ENCODE assay signal across 8 cellular contexts in the genomic region with DNA sequence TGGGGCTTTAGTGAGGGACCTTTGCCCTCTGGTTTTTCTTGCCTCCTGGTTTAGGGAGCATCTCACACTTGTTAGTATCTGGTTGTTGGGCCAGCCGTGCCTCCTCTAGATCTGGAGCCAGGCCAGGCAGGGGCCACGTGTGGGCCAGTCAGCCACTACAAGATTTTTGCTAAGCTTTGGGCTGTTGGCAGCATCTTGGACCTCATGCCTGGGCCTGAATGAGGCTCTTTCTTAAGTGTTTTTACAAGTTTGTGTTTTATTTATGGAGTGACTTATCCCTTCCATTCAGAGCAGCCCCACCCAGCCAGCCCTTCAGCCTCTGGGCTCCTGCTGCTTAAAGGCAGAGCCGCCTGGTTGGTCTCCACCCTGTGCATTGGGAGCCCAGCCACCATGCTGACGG. TPM values are rescaled to one million over a fixed set of nuclear protein-coding genes. Genes with fewer than 3 reads are reported as not detected.
DNase-seq lines count a peak whose midpoint lies in the region; ATAC-seq and TF ChIP-seq lines count a peak whose summit lies in the region.

No MANE protein-coding gene starts in this region.

- H3K27ac Mint-ChIP-seq in naive thymus-derived CD4-positive, alpha-beta T cell = peak overlapping the region in 8 of 9 donors; percentile 83 to 96 (median 92)

- H3K4me3 ChIP-seq in BJ (ENCODE audit: low read depth, low read length) (no peak overlapping the region), choroid plexus epithelial cell (ENCODE audit: low read depth, low read length) (no peak overlapping the region)
- no peak overlapping the region for H3K4me3 ChIP-seq in naive thymus-derived CD4-positive, alpha-beta T cell (ENCODE audit: low read length)

- H3K27me3 Mint-ChIP-seq in naive thymus-derived CD4-positive, alpha-beta T cell = no peaks in the 10 kb centered on the region

- H3K27ac ChIP-seq in naive thymus-derived CD4-positive, alpha-beta T cell (ENCODE audit: low read depth, low read length) = peak overlapping the region; percentile 86

- intact Hi-C loops in naive thymus-derived CD4-positive, alpha-beta T cell (cut with micrococcal nuclease) = loop anchor here (2.0 to 5.0 kb wide), 3 partner anchors 99 to 194 kb away; partner anchors contain the start of genes HMGN2 (in 1 of the 2) and PDIK1L (in 1 of the 2)

- POLR2A ChIA-PET in BJ (lab: Charles Lee) = no interaction called here
- POLR2A ChIA-PET in naive thymus-derived CD4-positive, alpha-beta T cell (lab: Charles Lee) = interaction anchor here (0.6 to 26.8 kb wide), 5 partner anchors 11 to 155 kb away, joined by 4 to 1967 read pairs (median 10); partner anchors contain the start of genes CD52, CEP85, UBXN11 and ZNF593

- H3K4me1 Mint-ChIP-seq in naive thymus-derived CD4-positive, alpha-beta T cell = peaks cover 52 to 78% (median 59%) of the 10 kb centered on the region in 7 donors

- no peak for ATAC-seq in naive thymus-derived CD4-positive, alpha-beta T cell
- no peak for ATAC-seq in GM19328 (IDR thresholded peaks at IDR 0.05; ENCODE audit: unreplicated experiment)
- ATAC-seq in HG02678 (IDR thresholded peaks at IDR 0.05; ENCODE audit: unreplicated experiment) = no peak

- H3K36me3 Mint-ChIP-seq in naive thymus-derived CD4-positive, alpha-beta T cell = peaks cover 0 to 45% (median 7%) of the 10 kb centered on the region in 5 donors

- H3K4me3 Mint-ChIP-seq in naive thymus-derived CD4-positive, alpha-beta T cell = peak overlapping the region in 7 of 10 donors; percentile 16 to 94 (median 90)

- no peaks in the 10 kb centered on the region for H3K36me3 ChIP-seq in BJ (ENCODE audit: control insufficient read depth, insufficient read depth, low read length)
- H3K36me3 ChIP-seq in naive thymus-derived CD4-positive, alpha-beta T cell (ENCODE audit: control insufficient read depth in 2 of 3, insufficient read depth in 3 of 3, low read length in 3 of 3) = peaks cover 0 to 26% (median 4%) of the 10 kb centered on the region in 3 experiments

- TF ChIP-seq CTCF in BJ (IDR thresholded peaks at IDR 0.05; ENCODE audit: insufficient read depth, low read depth, low read length) = no peak
- TF ChIP-seq CTCF in choroid plexus epithelial cell (conservative IDR thresholded peaks at IDR 0.05; ENCODE audit: low read depth, low read length) = no peak
- TF ChIP-seq CTCF in GM20000 (IDR thresholded peaks at IDR 0.05; ENCODE audit: extremely low read depth, missing control alignments) = no peak

- H3K4me1 ChIP-seq in naive thymus-derived CD4-positive, alpha-beta T cell (ENCODE audit: control insufficient read depth in 2 of 2, insufficient read depth in 2 of 2, low read length in 2 of 2) = peaks cover 66 to 68% of the 10 kb centered on the region in 2 donors

- no peaks in the 10 kb centered on the region for H3K27me3 ChIP-seq in BJ (ENCODE audit: control insufficient read depth, insufficient read depth, low read length)
- H3K27me3 ChIP-seq in naive thymus-derived CD4-positive, alpha-beta T cell (ENCODE audit: control insufficient read depth in 2 of 2, insufficient read depth in 2 of 2, low read length in 2 of 2) = no peaks in the 10 kb centered on the region

- CTCF ChIA-PET in BJ (lab: Yijun Ruan, JAX) = interaction anchor here (1.3 to 6.2 kb wide), 5 partner anchors 31 to 86 kb away, joined by 3 to 67 read pairs (median 30); partner anchors contain the start of genes CD52 and CEP85
- CTCF ChIA-PET in naive thymus-derived CD4-positive, alpha-beta T cell (lab: Charles Lee) = interaction anchor here (0.8 to 17.9 kb wide), 3 partner anchors 44 to 139 kb away, joined by 6 to 541 read pairs (median 15); partner anchors contain the start of gene CD52

- DNase-seq in BJ (ENCODE audit: low read depth) (peak; percentile 77), M059J (ENCODE audit: low read depth) (peak; percentile 82), choroid plexus epithelial cell (ENCODE audit: low read depth) (peak; percentile 54), GM20000 (ENCODE audit: low spot score) (no peak), SIG-M5 treated with dmso at 0.1 percent for 504 hours (lab: John Stamatoyannopoulos, UW; ENCODE audit: unreplicated experiment) (no peak)
- DNase-seq in naive thymus-derived CD4-positive, alpha-beta T cell = no peak

- no peaks in the 10 kb centered on the region for H3K9me3 Mint-ChIP-seq in naive thymus-derived CD4-positive, alpha-beta T cell

- no peaks in the 10 kb centered on the region for H3K9me3 ChIP-seq in naive thymus-derived CD4-positive, alpha-beta T cell (ENCODE audit: control insufficient read depth in 2 of 3, low read length in 3 of 3)

RNA-seq across cellular contexts. Expression of gene SH3BGRL3, which starts 1.6 kb away (rescaled TPM):
- polyA plus RNA-seq in BJ (2011; rRNA removed) = 298 and 309 TPM in 2 replicates
- 417 and 520 TPM in 2 replicates for polyA minus RNA-seq in BJ (2011; rRNA and poly(A)+ RNA removed)
- total RNA-seq in M059J (2014; rRNA removed; shearing (Covaris generic)) = 268 and 302 TPM in 2 replicates
- 100 to 1,000 TPM; 156 to 636 (median 224) TPM for total RNA-seq in naive thymus-derived CD4-positive, alpha-beta T cell
- polyA plus RNA-seq in naive thymus-derived CD4-positive, alpha-beta T cell = 100 to 1,000 TPM; 569 to 630 TPM

RNA-seq across cellular contexts. Expression of gene UBXN11, which starts 28.1 kb away (rescaled TPM):
- polyA plus RNA-seq in BJ (2011; rRNA removed) = 8.5 and 12.9 TPM in 2 replicates
- polyA minus RNA-seq in BJ (2011; rRNA and poly(A)+ RNA removed) = 7.7 and 11.2 TPM in 2 replicates
- 4.1 and 7.3 TPM in 2 replicates for total RNA-seq in M059J (2014; rRNA removed; shearing (Covaris generic))
- 100 to 1,000 TPM in 3 of 5 experiments, 10 to 100 TPM in 2; 35.7 to 131 (median 124) TPM for total RNA-seq in naive thymus-derived CD4-positive, alpha-beta T cell
- 10 to 100 TPM; 10.5 to 13.6 TPM for polyA plus RNA-seq in naive thymus-derived CD4-positive, alpha-beta T cell

RNA-seq across cellular contexts. Expression of gene CD52, which starts 39.5 kb away (rescaled TPM):
- polyA plus RNA-seq in BJ (2011; rRNA removed) = not detected in 2 replicates
- not detected in 2 replicates for polyA minus RNA-seq in BJ (2011; rRNA and poly(A)+ RNA removed)
- total RNA-seq in M059J (2014; rRNA removed; shearing (Covaris generic)) = not detected in 2 replicates
- 1,000 to 10,000 TPM in 3 of 5 experiments, 100 to 1,000 TPM in 2; 719 to 1,390 (median 1,130) TPM for total RNA-seq in naive thymus-derived CD4-positive, alpha-beta T cell
- 1,000 to 10,000 TPM; 7,628 to 8,133 TPM for polyA plus RNA-seq in naive thymus-derived CD4-positive, alpha-beta T cell

RNA-seq across cellular contexts. Expression of gene CEP85, which starts 44.3 kb away (rescaled TPM):
- polyA plus RNA-seq in BJ (2011; rRNA removed) = 9.4 and 10.8 TPM in 2 replicates
- polyA minus RNA-seq in BJ (2011; rRNA and poly(A)+ RNA removed) = 6.0 and 8.2 TPM in 2 replicates
- 28.6 and 43.0 TPM in 2 replicates for total RNA-seq in M059J (2014; rRNA removed; shearing (Covaris generic))
- 10 to 100 TPM; 12.1 to 34.8 (median 20.7) TPM for total RNA-seq in naive thymus-derived CD4-positive, alpha-beta T cell
- polyA plus RNA-seq in naive thymus-derived CD4-positive, alpha-beta T cell = 10 to 100 TPM in 1 of 2 donors, 1 to 10 TPM in 1; 5.4 to 12.1 TPM

Comparison
In these comparisons a context has a peak if more than half of its experiments do, and no peak if none do; other contexts are left out.
1. DNase-seq: peak in BJ (single experiment), M059J (single experiment) and choroid plexus epithelial cell (single experiment); none in naive thymus-derived CD4-positive, alpha-beta T cell (0 of 9), GM20000 (single experiment) and SIG-M5 treated with dmso at 0.1 percent for 504 hours (single experiment).
2. RNA of gene CD52, which starts 39.5 kb away (total RNA-seq): 719 to 1,390 TPM in naive thymus-derived CD4-positive, alpha-beta T cell; not detected in M059J; every median in the first group is over 100 times any median in the second.